In genomic region chr12:120670237-120670636, GRCh38 we compare ENCODE assay signal across 3 cellular contexts. TPM values are rescaled to one million over a fixed set of nuclear protein-coding genes. Genes with fewer than 3 reads are reported as not detected.
"Had no signal": no experiment of that assay in that cellular context is flagged by ENCODE, and none has a peak within 500 bp of the region (broad histone marks: within the 10 kb centered on the region; RNA-seq: fewer than 3 reads in every experiment).

No MANE protein-coding gene starts in this region.

RNA-seq across cellular contexts. Expression of gene CABP1, which starts 29.8 kb away (rescaled TPM):
- total RNA-seq: activated CD8-positive, alpha-beta memory T cell treated with anti-CD3 and anti-CD28 coated beads, Interleukin-2, amount 10 ng/mL, durations not matched to agents 7 days and 5 days; activated T-helper 1 cell treated with anti-CD3 and anti-CD28 coated beads, Interleukin-12 subunit alpha, Interleukin-12 subunit beta, Interleukin-2, Interleukin-4 antibody, amounts not matched to agents 30 ng/mL and 10 ng/mL and 1 ng/mL, durations not matched to agents 14 hours and 24 hours and 36 hours; NCI-H460 had no signal
